Comparison of ENCODE assay signal across 11 cellular contexts in genomic region chr14:38211258-38211735, GRCh38. TPM values are rescaled to one million over a fixed set of nuclear protein-coding genes. Genes with fewer than 3 reads are reported as not detected.
DNase-seq lines count a peak whose midpoint lies in the region; ATAC-seq and TF ChIP-seq lines count a peak whose summit lies in the region.
"Had no signal": no experiment of that assay in that cellular context is flagged by ENCODE, and none has a peak within 500 bp of the region (broad histone marks: within the 10 kb centered on the region; RNA-seq: fewer than 3 reads in every experiment).

No MANE protein-coding gene starts in this region.

- CTCF ChIA-PET in activated naive CD4-positive, alpha-beta T cell treated with anti-CD3 and anti-CD28 coated beads, Interleukin-2, amount 10 ng/mL, durations not matched to agents 7 days and 5 days (lab: Charles Lee), result no interaction called here

- no peak for TF ChIP-seq POLR2A in thyroid gland (IDR thresholded peaks at IDR 0.05)

- peaks cover 59% of the 10 kb centered on the region for H3K36me3 Mint-ChIP-seq in HFFc6 (ENCODE audit: low read depth)
- no peaks in the 10 kb centered on the region for H3K36me3 Mint-ChIP-seq in activated naive CD4-positive, alpha-beta T cell treated with anti-CD3 and anti-CD28 coated beads, Interleukin-2, amount 10 ng/mL, durations not matched to agents 7 days and 5 days
- H3K36me3 Mint-ChIP-seq: natural killer cell treated with Interleukin-12 subunit alpha and Interleukin-12 subunit beta and Interleukin-15 and Interleukin-18, amount 100 ng/mL, for 72 hours had no signal

- TF ChIP-seq CTCF in HFFc6 (IDR thresholded peaks at IDR 0.05) (0 out of 2 replicates have a peak, but pooled peaks have one; percentile 9), left lung (IDR thresholded peaks at IDR 0.05) (no peak), thyroid gland (IDR thresholded peaks at IDR 0.05) (no peak)

- H3K27me3 Mint-ChIP-seq in HFFc6 (ENCODE audit: insufficient read depth), result peaks cover 5% of the 10 kb centered on the region
- H3K27me3 Mint-ChIP-seq in activated naive CD4-positive, alpha-beta T cell treated with anti-CD3 and anti-CD28 coated beads, Interleukin-2, amount 10 ng/mL, durations not matched to agents 7 days and 5 days, result peaks cover 72% of the 10 kb centered on the region

- H3K9me3 Mint-ChIP-seq in HFFc6, result no peaks in the 10 kb centered on the region; the same call in 1 of the 2 replicates
- no peaks in the 10 kb centered on the region for H3K9me3 Mint-ChIP-seq in activated naive CD4-positive, alpha-beta T cell treated with anti-CD3 and anti-CD28 coated beads, Interleukin-2, amount 10 ng/mL, durations not matched to agents 7 days and 5 days
- H3K9me3 Mint-ChIP-seq: natural killer cell treated with Interleukin-12 subunit alpha and Interleukin-12 subunit beta and Interleukin-15 and Interleukin-18, amount 100 ng/mL, for 72 hours had no signal

- peaks cover 60% of the 10 kb centered on the region for H3K4me1 Mint-ChIP-seq in HFFc6 (ENCODE audit: low read depth)
- H3K4me1 Mint-ChIP-seq in activated naive CD4-positive, alpha-beta T cell treated with anti-CD3 and anti-CD28 coated beads, Interleukin-2, amount 10 ng/mL, durations not matched to agents 7 days and 5 days, result peaks cover 18% of the 10 kb centered on the region

- intact Hi-C loops in left lung (cut with DNase I) (no loop called here), thyroid gland (cut with DNase I) (no loop called here)

- H3K4me1 ChIP-seq in duodenal mucosa (ENCODE audit: control insufficient read depth in 1 of 2, insufficient read depth in 2 of 2, low read length in 2 of 2) (peaks cover 15 to 18% of the 10 kb centered on the region in 2 donors), left lung (peaks cover 0 to 13% of the 10 kb centered on the region in 2 donors), subcutaneous abdominal adipose tissue (ENCODE audit: control insufficient read depth in 5 of 5, insufficient read depth in 5 of 5, low read length in 5 of 5) (peaks cover 0 to 38% (median 27%) of the 10 kb centered on the region in 5 donors), thyroid gland (peaks cover 12 to 18% of the 10 kb centered on the region in 2 donors)

- peak overlapping the region; percentile 98 for H3K4me3 Mint-ChIP-seq in HFFc6
- no peak overlapping the region for H3K4me3 Mint-ChIP-seq in activated naive CD4-positive, alpha-beta T cell treated with anti-CD3 and anti-CD28 coated beads, Interleukin-2, amount 10 ng/mL, durations not matched to agents 7 days and 5 days
- H3K4me3 Mint-ChIP-seq: natural killer cell treated with Interleukin-12 subunit alpha and Interleukin-12 subunit beta and Interleukin-15 and Interleukin-18, amount 100 ng/mL, for 72 hours had no signal

- H3K27ac ChIP-seq in duodenal mucosa (ENCODE audit: low read depth, low read length) (no peak overlapping the region), left lung (peak overlapping the region; percentile 3 to 33), subcutaneous abdominal adipose tissue (ENCODE audit: low read depth, low read length) (no peak overlapping the region), thyroid gland (no peak overlapping the region)

- no peaks in the 10 kb centered on the region for H3K9me3 ChIP-seq in duodenal mucosa (ENCODE audit: control insufficient read depth in 1 of 2, low read length in 2 of 2)
- H3K9me3 ChIP-seq in left lung, result no peaks in the 10 kb centered on the region
- peaks cover 0 to 4% (median 0%) of the 10 kb centered on the region in 5 donors for H3K9me3 ChIP-seq in subcutaneous abdominal adipose tissue (ENCODE audit: control insufficient read depth in 5 of 5, low read length in 5 of 5)
- no peaks in the 10 kb centered on the region for H3K9me3 ChIP-seq in thyroid gland

- H3K9ac ChIP-seq in duodenal mucosa (ENCODE audit: low read depth in 1 of 2, low read length in 2 of 2) (peak overlapping the region; percentile 20 to 44), subcutaneous abdominal adipose tissue (ENCODE audit: low read length in 5 of 5) (no peak overlapping the region)

- no peaks in the 10 kb centered on the region for H3K36me3 ChIP-seq in duodenal mucosa (ENCODE audit: control insufficient read depth in 1 of 2, insufficient read depth in 2 of 2, low read length in 2 of 2)
- H3K36me3 ChIP-seq in left lung, result no peaks in the 10 kb centered on the region
- no peaks in the 10 kb centered on the region for H3K36me3 ChIP-seq in subcutaneous abdominal adipose tissue (ENCODE audit: control insufficient read depth in 5 of 5, insufficient read depth in 5 of 5, low read length in 5 of 5)
- no peaks in the 10 kb centered on the region for H3K36me3 ChIP-seq in thyroid gland

- WGBS in thyroid gland, 2 donors, result 6 to 7% methylated on average over 29 to 33 of the region's 34 CpGs

- H3K27ac Mint-ChIP-seq in HFFc6, result peak overlapping the region; percentile 98
- H3K27ac Mint-ChIP-seq in activated naive CD4-positive, alpha-beta T cell treated with anti-CD3 and anti-CD28 coated beads, Interleukin-2, amount 10 ng/mL, durations not matched to agents 7 days and 5 days, result no peak overlapping the region
- H3K27ac Mint-ChIP-seq: natural killer cell treated with Interleukin-12 subunit alpha and Interleukin-12 subunit beta and Interleukin-15 and Interleukin-18, amount 100 ng/mL, for 72 hours had no signal

- ATAC-seq in left lung, result peak; percentile 23

- DNase-seq in HFFc6 (no peak), left lung (peak in 1 of 2 donors; percentile 71), SIG-M5 (lab: John Stamatoyannopoulos, UW) (no peak), thyroid gland (no peak)
- no peak for DNase-seq in activated naive CD4-positive, alpha-beta T cell treated with anti-CD3 and anti-CD28 coated beads, Interleukin-2, amount 10 ng/mL, durations not matched to agents 7 days and 5 days
- DNase-seq: GF-D8, NCI-H2029, RPMI8226 had no signal

- H3K4me3 ChIP-seq in duodenal mucosa (ENCODE audit: low read depth in 1 of 2, low read length in 2 of 2) (peak overlapping the region; percentile 69 to 85), left lung (peak overlapping the region; percentile 3 to 37), subcutaneous abdominal adipose tissue (ENCODE audit: low read depth in 1 of 5, low read length in 5 of 5) (peak overlapping the region in 3 of 5 donors; percentile 55 to 67 (median 60)), thyroid gland (replicated peaks in 1 of 3) (peak overlapping the region in 1 of 3 donors; percentile 20)

- H3K27me3 ChIP-seq in duodenal mucosa (ENCODE audit: control insufficient read depth in 1 of 2, insufficient read depth in 2 of 2, low read length in 2 of 2) (peaks cover 0 to 4% of the 10 kb centered on the region in 2 donors), left lung (peaks cover 52 to 62% of the 10 kb centered on the region in 2 donors), subcutaneous abdominal adipose tissue (ENCODE audit: control insufficient read depth in 5 of 5, insufficient read depth in 4 of 5, low read length in 5 of 5) (peaks cover 18 to 35% (median 29%) of the 10 kb centered on the region in 5 donors), thyroid gland (no peaks in the 10 kb centered on the region)

RNA-seq across cellular contexts. Expression of gene SSTR1, which starts 3.6 kb away (rescaled TPM):
- 100 to 1,000 TPM; 106 to 209 (median 120) TPM for total RNA-seq in HFFc6 (2021; fragmentation: NEBNext Ultra II Directional; extraction: Animal tissue kit (Norgen Biotek cat#: 25700))
- total RNA-seq in left lung (1 to 10 TPM; 4.3 to 6.6 TPM), thyroid gland (under 1 TPM in 3 of 4 donors, not detected in 1; 0.11 to 0.39 (median 0.13) TPM)
- total RNA-seq: natural killer cell treated with Interleukin-12 subunit alpha and Interleukin-12 subunit beta and Interleukin-15 and Interleukin-18, amount 100 ng/mL, for 72 hours had no signal

RNA-seq across cellular contexts. Expression of gene CLEC14A, which starts 44.6 kb away (rescaled TPM):
- under 1 TPM in 2 of 6 experiments, not detected in 4; 0.08 to 0.12 TPM for total RNA-seq in HFFc6 (2021; fragmentation: NEBNext Ultra II Directional; extraction: Animal tissue kit (Norgen Biotek cat#: 25700))
- total RNA-seq in left lung (10 to 100 TPM; 34.7 to 73.8 TPM), thyroid gland (10 to 100 TPM; 15.5 to 44.5 (median 23.4) TPM)
- total RNA-seq: natural killer cell treated with Interleukin-12 subunit alpha and Interleukin-12 subunit beta and Interleukin-15 and Interleukin-18, amount 100 ng/mL, for 72 hours had no signal

Comparison
In these comparisons a context has a peak if more than half of its experiments do, and no peak if none do; other contexts are left out.
1. H3K27ac ChIP-seq: peak in left lung (2 of 2); none in duodenal mucosa (single experiment), subcutaneous abdominal adipose tissue (single experiment) and thyroid gland (0 of 3).
2. H3K9ac ChIP-seq: peak in duodenal mucosa (2 of 2); none in subcutaneous abdominal adipose tissue (0 of 5).
3. RNA of gene SSTR1, which starts 3.6 kb away (total RNA-seq): 106 to 209 TPM in HFFc6; 4.3 to 6.6 TPM in left lung and 0.11 to 0.39 TPM in thyroid gland; every median in the first group is over 10 times any median in the second.
4. RNA of gene CLEC14A, which starts 44.6 kb away (total RNA-seq): 34.7 to 73.8 TPM in left lung and 15.5 to 44.5 TPM in thyroid gland; 0.08 to 0.12 TPM in HFFc6; every median in the first group is over 10 times any median in the second.